Comparison of ENCODE assay signal across 30 cellular contexts in the genomic region with DNA sequence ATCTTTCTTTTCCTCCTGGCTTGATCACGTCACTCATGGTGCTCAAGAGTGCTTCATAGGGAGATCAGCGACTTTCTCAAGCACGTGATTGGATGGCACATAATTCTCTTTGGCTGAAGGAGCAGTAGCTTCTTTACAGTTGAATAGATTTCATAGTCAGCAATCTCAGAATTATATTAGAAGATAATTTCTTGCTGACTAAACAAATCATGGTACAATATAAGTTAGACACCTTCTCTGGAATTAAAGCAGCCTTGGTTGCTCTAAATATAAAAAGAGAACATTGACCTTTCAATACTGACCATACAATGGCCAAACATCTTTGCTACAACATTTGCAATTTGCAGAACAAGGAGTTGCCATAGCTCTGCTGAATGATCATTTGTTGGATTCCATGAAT.
"Had no signal": no experiment of that assay in that cellular context is flagged by ENCODE, and none has a peak within 500 bp of the region (broad histone marks: within the 10 kb centered on the region; RNA-seq: fewer than 3 reads in every experiment).

No MANE protein-coding gene starts in this region.

- H3K4me3 Mint-ChIP-seq: natural killer cell; nephron; neural progenitor cell; stimulated activated effector memory CD8-positive, alpha-beta T cell treated with anti-CD3 and anti-CD28 coated beads, Interleukin-12 subunit alpha, Interleukin-12 subunit beta, amount 100 ng/mL, for 72 hours; stimulated activated naive B cell treated with anti-CD40 and anti-IgM and Interleukin-4, amounts not matched to agents 10 μg/mL and 1 μg/mL and 100 μg/mL, for 72 hours; stimulated activated naive CD8-positive, alpha-beta T cell treated with anti-CD3 and anti-CD28 coated beads, Interleukin-15, Interleukin-2, amounts not matched to agents 100 ng/mL and 50 ng/mL, for 24 hours had no signal

- H3K4me1 Mint-ChIP-seq: natural killer cell; stimulated activated effector memory CD8-positive, alpha-beta T cell treated with anti-CD3 and anti-CD28 coated beads, Interleukin-12 subunit alpha, Interleukin-12 subunit beta, amount 100 ng/mL, for 72 hours; stimulated activated naive B cell treated with anti-CD40 and anti-IgM and Interleukin-4, amounts not matched to agents 10 μg/mL and 1 μg/mL and 100 μg/mL, for 72 hours had no signal

- H3K27ac ChIP-seq: neural progenitor cell, ovary, parathyroid adenoma, psoas muscle, skin epidermis, spleen, stomach, thoracic aorta, thyroid gland, tibial nerve, upper lobe of left lung, vagina had no signal

- FAIRE-seq: urothelium cell line had no signal

- H3K9ac ChIP-seq: neural progenitor cell, parathyroid adenoma had no signal

- H3K9me3 ChIP-seq: ovary, psoas muscle, stomach, thoracic aorta, thyroid gland, upper lobe of left lung, vagina had no signal

- H3K36me3 ChIP-seq: neural progenitor cell, ovary, spleen, stomach, thoracic aorta, thyroid gland, tibial nerve, upper lobe of left lung, vagina had no signal

- H3K36me3 Mint-ChIP-seq: natural killer cell; neural progenitor cell; stimulated activated effector memory CD8-positive, alpha-beta T cell treated with anti-CD3 and anti-CD28 coated beads, Interleukin-12 subunit alpha, Interleukin-12 subunit beta, amount 100 ng/mL, for 72 hours; stimulated activated naive B cell treated with anti-CD40 and anti-IgM and Interleukin-4, amounts not matched to agents 10 μg/mL and 1 μg/mL and 100 μg/mL, for 72 hours had no signal

- H3K27ac Mint-ChIP-seq: natural killer cell; nephron; progenitor cell of endocrine pancreas; stimulated activated effector memory CD8-positive, alpha-beta T cell treated with anti-CD3 and anti-CD28 coated beads, Interleukin-12 subunit alpha, Interleukin-12 subunit beta, amount 100 ng/mL, for 72 hours; stimulated activated naive B cell treated with anti-CD40 and anti-IgM and Interleukin-4, amounts not matched to agents 10 μg/mL and 1 μg/mL and 100 μg/mL, for 72 hours; stimulated activated naive CD8-positive, alpha-beta T cell treated with anti-CD3 and anti-CD28 coated beads, Interleukin-15, Interleukin-2, amounts not matched to agents 100 ng/mL and 50 ng/mL, for 24 hours had no signal

- H3K27me3 ChIP-seq: neural progenitor cell, ovary, spleen, stomach, thyroid gland, tibial nerve, upper lobe of left lung, vagina had no signal

- H3K79me2 ChIP-seq: parathyroid adenoma had no signal

- H3K4me2 ChIP-seq: smooth muscle cell had no signal

- ATAC-seq: natural killer cell; psoas muscle; right cardiac atrium; sciatic nerve; stimulated activated effector memory CD8-positive, alpha-beta T cell treated with anti-CD3 and anti-CD28 coated beads, Interleukin-12 subunit alpha, Interleukin-12 subunit beta, amount 100 ng/mL, for 72 hours; stimulated activated naive B cell treated with anti-CD40 and anti-IgM and Interleukin-4, amounts not matched to agents 10 μg/mL and 1 μg/mL and 100 μg/mL, for 72 hours had no signal

- H2AFZ ChIP-seq: parathyroid adenoma had no signal

- DNase-seq: natural killer cell; occipital lobe; ovary; posterior cingulate gyrus; psoas muscle; right cardiac atrium; spleen; stimulated activated CD4-positive, alpha-beta T cell treated with anti-CD3 and anti-CD28 coated beads, Interleukin-12 subunit alpha, Interleukin-12 subunit beta, amount 100 ng/mL, for 4 hours; stimulated activated CD4-positive, alpha-beta T cell treated with anti-CD3 and anti-CD28 coated beads, Interleukin-1b, Interleukin-23, amount 100 ng/mL, for 48 hours; stimulated activated CD4-positive, alpha-beta T cell treated with anti-CD3 and anti-CD28 coated beads, Interleukin-4, amount 100 ng/mL, for 1 hour; stimulated activated CD4-positive, alpha-beta T cell treated with anti-CD3 and anti-CD28 coated beads, Interleukin-4, amount 100 ng/mL, for 4 hours; stimulated activated naive B cell treated with anti-CD40 and anti-IgM and Interleukin-4, amounts not matched to agents 10 μg/mL and 1 μg/mL and 100 μg/mL, for 72 hours; stimulated activated naive CD4-positive, alpha-beta T cell treated with Interleukin-2 at 50 U/mL for 16 hours; stomach; thyroid gland; trophoblast cell; upper lobe of left lung had no signal

- H3K4me1 ChIP-seq: parathyroid adenoma, psoas muscle, spleen, thyroid gland, tibial nerve, upper lobe of left lung, vagina had no signal

- H3K4me3 ChIP-seq: neural progenitor cell, ovary, psoas muscle, skin epidermis, smooth muscle cell, spleen, stomach, thoracic aorta, thyroid gland, tibial nerve, upper lobe of left lung, vagina had no signal

- H3K9me3 Mint-ChIP-seq: nephron had no signal

- H3K27me3 Mint-ChIP-seq: stimulated activated naive B cell treated with anti-CD40 and anti-IgM and Interleukin-4, amounts not matched to agents 10 μg/mL and 1 μg/mL and 100 μg/mL, for 72 hours; stimulated activated naive CD8-positive, alpha-beta T cell treated with anti-CD3 and anti-CD28 coated beads, Interleukin-15, Interleukin-2, amounts not matched to agents 100 ng/mL and 50 ng/mL, for 24 hours had no signal
